Comparison of ENCODE assay signal across 9 cellular contexts in genomic region chr1:229578168-229579100, GRCh38. TPM values are rescaled to one million over a fixed set of nuclear protein-coding genes. Genes with fewer than 3 reads are reported as not detected.
A peak's percentile ranks its signal among the peaks of the same experiment; 100 is the strongest.
DNase-seq lines count a peak whose midpoint lies in the region; ATAC-seq, FAIRE-seq and TF ChIP-seq lines count a peak whose summit lies in the region.
"Had no signal": no experiment of that assay in that cellular context is flagged by ENCODE, and none has a peak within 500 bp of the region (broad histone marks: within the 10 kb centered on the region; RNA-seq: fewer than 3 reads in every experiment).

No MANE protein-coding gene starts in this region.

- no peak for ATAC-seq in activated T-cell treated with anti-CD3 and anti-CD28 coated beads, Interleukin-2, amount 50 U/mL, for 72 hours (replicated peaks in 1 of 2)
- ATAC-seq in thoracic aorta (ENCODE audit: insufficient number of reproducible peaks, low FRiP score, low read depth) (no peak), HG02623 (IDR thresholded peaks at IDR 0.05; ENCODE audit: unreplicated experiment) (no peak)

- no peak for FAIRE-seq in endothelial cell of umbilical vein (lab: Jason Lieb, UNC)
- FAIRE-seq in H54 (lab: Jason Lieb, UNC): no peak

- H3K9me3 ChIP-seq in endothelial cell of umbilical vein (replicated peaks; ENCODE audit: control insufficient read depth, insufficient read depth, low read length) (no peaks in the 10 kb centered on the region), thoracic aorta (no peaks in the 10 kb centered on the region)

- TF ChIP-seq POLR2A in endothelial cell of umbilical vein (IDR thresholded peaks at IDR 0.05; ENCODE audit: low read depth, low read length) (no peak), H54 (IDR thresholded peaks at IDR 0.05; ENCODE audit: low read depth, low read length) (no peak)

- BruUV-seq in endothelial cell of umbilical vein (replicated peaks; lab: Mats Ljungman, UMichigan): no TSS peak

- H3K27ac Mint-ChIP-seq in activated T-cell treated with anti-CD3 and anti-CD28 coated beads, Interleukin-2, amount 50 U/mL, for 72 hours: peak overlapping the region; percentile 8

- no peaks in the 10 kb centered on the region for H3K79me2 ChIP-seq in endothelial cell of umbilical vein (ENCODE audit: control insufficient read depth, insufficient read depth, low read length)

- CTCF ChIA-PET in endothelial cell of umbilical vein (lab: Charles Lee): interaction anchor here (0.7 to 1.8 kb wide), 8 partner anchors 20 to 636 kb away, joined by 3 to 17 read pairs (median 4); partner anchors contain the start of gene ABCB10

- peak overlapping the region; percentile 34 for H2AFZ ChIP-seq in endothelial cell of umbilical vein (ENCODE audit: low read depth, low read length)

- H3K27me3 ChIP-seq in HL-60 (ENCODE audit: insufficient read depth, poor library complexity, severe bottlenecking) (no peaks in the 10 kb centered on the region), endothelial cell of umbilical vein (ENCODE audit: control insufficient read depth in 2 of 2, insufficient read depth in 2 of 2, low read length in 2 of 2) (no peaks in the 10 kb centered on the region), thoracic aorta (replicated peaks; ENCODE audit: insufficient read depth) (no peaks in the 10 kb centered on the region)

- H3K36me3 Mint-ChIP-seq in activated T-cell treated with anti-CD3 and anti-CD28 coated beads, Interleukin-2, amount 50 U/mL, for 72 hours (ENCODE audit: insufficient read depth in 2 of 2): no peaks in the 10 kb centered on the region

- H3K4me1 ChIP-seq in endothelial cell of umbilical vein (ENCODE audit: control insufficient read depth, extremely low read depth, insufficient read depth, low read length): peaks cover 6% of the 10 kb centered on the region
- peaks cover 15 to 38% of the 10 kb centered on the region in 2 donors for H3K4me1 ChIP-seq in thoracic aorta (ENCODE audit: control insufficient read depth in 1 of 2, low read depth in 2 of 2)

- H3K9me1 ChIP-seq in endothelial cell of umbilical vein (replicated peaks; ENCODE audit: control insufficient read depth, extremely low read depth, insufficient read depth, low read length): no peaks in the 10 kb centered on the region

- H3K27me3 Mint-ChIP-seq in activated T-cell treated with anti-CD3 and anti-CD28 coated beads, Interleukin-2, amount 50 U/mL, for 72 hours (ENCODE audit: low read depth): no peaks in the 10 kb centered on the region

- H3K9ac ChIP-seq in endothelial cell of umbilical vein (replicated peaks; ENCODE audit: extremely low read depth, insufficient read depth, low read length): no peak overlapping the region

- intact Hi-C loops in endothelial cell of umbilical vein (cut with micrococcal nuclease): no loop called here

- H3K4me1 Mint-ChIP-seq in activated T-cell treated with anti-CD3 and anti-CD28 coated beads, Interleukin-2, amount 50 U/mL, for 72 hours (ENCODE audit: low read depth): no peaks in the 10 kb centered on the region

- no peaks in the 10 kb centered on the region for H4K20me1 ChIP-seq in endothelial cell of umbilical vein (replicated peaks; ENCODE audit: control insufficient read depth, extremely low read depth, insufficient read depth, low read length)

- no peaks in the 10 kb centered on the region for H3K36me3 ChIP-seq in endothelial cell of umbilical vein (ENCODE audit: control insufficient read depth in 2 of 2, extremely low read depth in 1 of 2, insufficient read depth in 2 of 2, low read length in 2 of 2)
- H3K36me3 ChIP-seq in thoracic aorta: no peaks in the 10 kb centered on the region

- H3K4me3 Mint-ChIP-seq in activated T-cell treated with anti-CD3 and anti-CD28 coated beads, Interleukin-2, amount 50 U/mL, for 72 hours: no peak overlapping the region

- no peak for TF ChIP-seq CTCF in HL-60 (IDR thresholded peaks at IDR 0.05; ENCODE audit: insufficient read depth, low read length)
- no peak for TF ChIP-seq CTCF in endothelial cell of umbilical vein (IDR thresholded peaks at IDR 0.05; ENCODE audit: extremely low read depth in 1 of 2, insufficient read depth in 1 of 2, low read depth in 1 of 2, low read length in 2 of 2)
- no peak for TF ChIP-seq CTCF in thoracic aorta (IDR thresholded peaks at IDR 0.05)

- dilution Hi-C loops in endothelial cell of umbilical vein (cut with MboI; ENCODE audit: extremely low pct_ligation_motif_present, low sequenced_read_pairs): no loop called here

- POLR2A ChIA-PET in endothelial cell of umbilical vein (lab: Charles Lee): interaction anchor here (0.5 to 1.3 kb wide), 2 partner anchors 20 to 57 kb away, joined by 3 to 6 read pairs; partner anchors contain the start of gene ABCB10

- no peaks in the 10 kb centered on the region for H3K9me3 Mint-ChIP-seq in activated T-cell treated with anti-CD3 and anti-CD28 coated beads, Interleukin-2, amount 50 U/mL, for 72 hours

- DNase-seq in activated T-cell treated with anti-CD3 and anti-CD28 coated beads, Interleukin-2, amount 50 U/mL, for 72 hours: no peak
- DNase-seq in activated T-cell treated with anti-CD3 and anti-CD28 coated beads, Interleukin-2, amount 50 U/mL, for 48 hours: no peak
- no peak for DNase-seq in HL-60 (ENCODE audit: low read depth in 1 of 2, low spot score in 1 of 2)
- DNase-seq in endothelial cell of umbilical vein (ENCODE audit: low read depth, low spot score): no peak
- DNase-seq in thoracic aorta (ENCODE audit: low spot score): no peak
- no peak for DNase-seq in SIG-M5 (lab: John Stamatoyannopoulos, UW)
- DNase-seq in H54 (ENCODE audit: insufficient read length, low spot score): no peak
- DNase-seq: T1000 had no signal

- peak overlapping the region; percentile 46 for H3K4me2 ChIP-seq in endothelial cell of umbilical vein (ENCODE audit: insufficient read depth, low read length)

- 0 out of 2 replicates have a peak overlapping the region, but pooled peaks have one; percentile 2 for H3K4me3 ChIP-seq in HL-60 (replicated peaks; ENCODE audit: insufficient read depth, low read length)
- no peak overlapping the region for H3K4me3 ChIP-seq in endothelial cell of umbilical vein (replicated peaks in 1 of 3; ENCODE audit: insufficient read depth in 1 of 3, low read depth in 1 of 3, low read length in 3 of 3)
- H3K4me3 ChIP-seq in thoracic aorta: peak overlapping the region; percentile 52

- H3K27ac ChIP-seq in HL-60 (replicated peaks) (peak overlapping the region; percentile 32), endothelial cell of umbilical vein (ENCODE audit: insufficient read depth, low read depth, low read length) (no peak overlapping the region), thoracic aorta (peak overlapping the region; percentile 6 to 52)

TF ChIP-seq in endothelial cell of umbilical vein, 7 proteins besides CTCF, POLR2A, EP300 and RAD21:
- TF ChIP-seq, protein P1, sequence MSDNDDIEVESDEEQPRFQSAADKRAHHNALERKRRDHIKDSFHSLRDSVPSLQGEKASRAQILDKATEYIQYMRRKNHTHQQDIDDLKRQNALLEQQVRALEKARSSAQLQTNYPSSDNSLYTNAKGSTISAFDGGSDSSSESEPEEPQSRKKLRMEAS (IDR thresholded peaks at IDR 0.05; ENCODE audit: insufficient read depth, insufficient read length): no peak
- TF ChIP-seq GATA2 (IDR thresholded peaks at IDR 0.05; ENCODE audit: insufficient read depth, insufficient read length, low read depth, low read length): peak; percentile 18
- no peak for TF ChIP-seq POLR2AphosphoS5 (IDR thresholded peaks at IDR 0.05; ENCODE audit: insufficient read depth, low read depth, low read length)

RNA-seq across cellular contexts. Expression of gene ABCB10, which starts 19.9 kb away (rescaled TPM):
- total RNA-seq in activated T-cell treated with anti-CD3 and anti-CD28 coated beads, Interleukin-2, amount 50 U/mL, for 72 hours: 10 to 100 TPM; 25.7 to 32.0 TPM
- 19.4 and 19.8 TPM in 2 replicates for total RNA-seq in endothelial cell of umbilical vein
- 5.2 and 6.0 TPM in 2 replicates for polyA plus RNA-seq in endothelial cell of umbilical vein
- 6.1 and 6.2 TPM in 2 replicates for polyA plus RNA-seq in endothelial cell of umbilical vein (2011; cell fraction: cytosol; rRNA removed)
- polyA plus RNA-seq in endothelial cell of umbilical vein (2011; cell fraction: nucleus; rRNA removed): 9.6 and 14.7 TPM in 2 replicates
- 11.2 and 13.8 TPM in 2 replicates for polyA plus RNA-seq in endothelial cell of umbilical vein (2012)
- polyA minus RNA-seq in endothelial cell of umbilical vein: 11.0 and 18.7 TPM in 2 replicates
- polyA minus RNA-seq in endothelial cell of umbilical vein (2011; cell fraction: cytosol; rRNA and poly(A)+ RNA removed): 12.1 TPM
- polyA minus RNA-seq in endothelial cell of umbilical vein (2011; cell fraction: nucleus; rRNA and poly(A)+ RNA removed): 6.1 and 8.4 TPM in 2 replicates
- 10 to 100 TPM; 25.0 to 27.7 TPM for total RNA-seq in thoracic aorta

RNA-seq across cellular contexts. Expression of gene TAF5L, which starts 47.5 kb away (rescaled TPM):
- 10 to 100 TPM; 18.9 to 21.7 TPM for total RNA-seq in activated T-cell treated with anti-CD3 and anti-CD28 coated beads, Interleukin-2, amount 50 U/mL, for 72 hours
- total RNA-seq in endothelial cell of umbilical vein (20.3 and 24.8 TPM in 2 replicates), thoracic aorta (10 to 100 TPM; 21.5 to 29.8 TPM)
- 19.7 and 21.1 TPM in 2 replicates for polyA plus RNA-seq in endothelial cell of umbilical vein
- 20.0 and 21.0 TPM in 2 replicates for polyA plus RNA-seq in endothelial cell of umbilical vein (2011; cell fraction: cytosol; rRNA removed)
- polyA plus RNA-seq in endothelial cell of umbilical vein (2011; cell fraction: nucleus; rRNA removed): 29.7 and 30.2 TPM in 2 replicates
- 12.1 and 17.9 TPM in 2 replicates for polyA plus RNA-seq in endothelial cell of umbilical vein (2012)
- 31.6 and 42.2 TPM in 2 replicates for polyA minus RNA-seq in endothelial cell of umbilical vein
- 16.0 TPM for polyA minus RNA-seq in endothelial cell of umbilical vein (2011; cell fraction: cytosol; rRNA and poly(A)+ RNA removed)
- polyA minus RNA-seq in endothelial cell of umbilical vein (2011; cell fraction: nucleus; rRNA and poly(A)+ RNA removed): 15.8 and 22.1 TPM in 2 replicates

RNA-seq across cellular contexts. Expression of gene URB2, which starts 47.6 kb away (rescaled TPM):
- total RNA-seq in activated T-cell treated with anti-CD3 and anti-CD28 coated beads, Interleukin-2, amount 50 U/mL, for 72 hours: 10 to 100 TPM; 11.6 to 12.3 TPM
- total RNA-seq in endothelial cell of umbilical vein (12.4 and 12.7 TPM in 2 replicates), thoracic aorta (10 to 100 TPM in 1 of 2 donors, 1 to 10 TPM in 1; 8.5 to 26.9 TPM)
- polyA plus RNA-seq in endothelial cell of umbilical vein: 4.3 and 4.7 TPM in 2 replicates
- polyA plus RNA-seq in endothelial cell of umbilical vein (2011; cell fraction: cytosol; rRNA removed): 4.7 and 4.8 TPM in 2 replicates
- polyA plus RNA-seq in endothelial cell of umbilical vein (2011; cell fraction: nucleus; rRNA removed): 9.7 and 10.6 TPM in 2 replicates
- polyA plus RNA-seq in endothelial cell of umbilical vein (2012): 4.8 and 7.2 TPM in 2 replicates
- 14.9 and 15.4 TPM in 2 replicates for polyA minus RNA-seq in endothelial cell of umbilical vein
- polyA minus RNA-seq in endothelial cell of umbilical vein (2011; cell fraction: cytosol; rRNA and poly(A)+ RNA removed): 20.4 TPM
- polyA minus RNA-seq in endothelial cell of umbilical vein (2011; cell fraction: nucleus; rRNA and poly(A)+ RNA removed): 12.4 and 16.0 TPM in 2 replicates

Comparison
In these comparisons a context has a peak if more than half of its experiments do, and no peak if none do; other contexts are left out.
1. H3K4me3 ChIP-seq: peak in HL-60 (single experiment) and thoracic aorta (single experiment); none in endothelial cell of umbilical vein (0 of 3).